8 cellular contexts compared by ENCODE assay signal in the genomic region with DNA sequence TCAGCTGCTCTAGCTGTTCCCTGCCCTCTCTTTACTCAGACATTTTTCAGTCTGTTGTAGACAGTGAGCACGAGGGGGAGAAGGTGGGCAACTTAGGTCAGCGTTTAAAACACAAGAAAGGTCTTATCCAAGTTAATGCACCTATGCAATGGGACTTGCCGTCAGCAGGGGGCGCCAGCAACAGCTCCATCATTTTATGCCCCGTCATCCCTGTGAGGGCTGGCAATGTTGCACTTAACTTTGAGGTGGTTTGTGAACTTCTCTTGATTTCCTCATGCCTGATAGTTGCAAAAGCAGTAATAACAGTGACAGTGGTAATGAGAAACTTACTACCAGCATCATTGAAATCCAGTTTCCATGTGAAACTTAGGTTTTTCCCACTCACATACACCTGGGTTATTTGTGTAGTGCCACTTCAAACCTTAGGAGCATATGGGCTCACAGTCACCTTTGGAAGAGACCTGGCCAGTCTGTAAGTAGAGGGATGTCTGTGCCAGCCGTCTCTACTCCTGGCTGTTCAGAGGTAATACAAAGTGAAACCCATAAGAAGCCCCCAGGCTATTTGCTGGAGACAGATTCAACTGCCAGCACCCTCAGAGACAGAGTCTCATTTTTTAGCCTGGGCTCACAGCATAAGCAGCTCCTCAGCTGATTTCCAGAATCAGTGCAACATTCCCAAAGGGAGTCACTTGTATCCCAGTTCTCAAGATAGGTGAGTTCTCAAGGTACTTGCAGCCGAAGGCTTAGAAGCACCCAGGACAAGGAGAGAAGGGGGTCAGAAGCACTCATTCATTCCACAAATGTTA. TPM values are rescaled to one million over a fixed set of nuclear protein-coding genes. Genes with fewer than 3 reads are reported as not detected.
DNase-seq lines count a peak whose midpoint lies in the region; ATAC-seq and TF ChIP-seq lines count a peak whose summit lies in the region.

No MANE protein-coding gene starts in this region.

- H3K14ac ChIP-seq in H9 (ENCODE audit: insufficient read depth, low read length): no peak overlapping the region

- H3K27me3 ChIP-seq in H9 (ENCODE audit: insufficient read depth, low read length) (no peaks in the 10 kb centered on the region), mesendoderm (ENCODE audit: insufficient read depth, low read length, poor library complexity) (no peaks in the 10 kb centered on the region)

- H3K9me3 Mint-ChIP-seq in H9: no peaks in the 10 kb centered on the region
- no peaks in the 10 kb centered on the region for H3K9me3 Mint-ChIP-seq in activated CD8-positive, alpha-beta T cell treated with anti-CD3 and anti-CD28 coated beads for 36 hours

- peaks cover 16 to 21% of the 10 kb centered on the region in 2 experiments for H3K4me1 Mint-ChIP-seq in H9
- peaks cover 22% of the 10 kb centered on the region for H3K4me1 Mint-ChIP-seq in activated CD8-positive, alpha-beta T cell treated with anti-CD3 and anti-CD28 coated beads for 36 hours (ENCODE audit: low read depth)

- no peak overlapping the region; the same call in 1 of the 2 replicates for H3K4ac ChIP-seq in H9 (ENCODE audit: low read depth, low read length)
- no peak overlapping the region for H3K4ac ChIP-seq in mesendoderm (ENCODE audit: low read depth, low read length)

- H3K79me1 ChIP-seq in H9 (ENCODE audit: insufficient read depth, low read depth, low read length, poor library complexity, severe bottlenecking) (no peaks in the 10 kb centered on the region), mesendoderm (ENCODE audit: low read length) (no peaks in the 10 kb centered on the region)

- H2AK5ac ChIP-seq in H9 (ENCODE audit: insufficient read length, low read length) (no peak overlapping the region), mesendoderm (ENCODE audit: low read length) (peak overlapping the region; percentile 25)

- WGBS in H9 (ENCODE audit: extremely low coverage, insufficient read length, low lambda C conversion rate): no CpG with 5 or more reads among the region's 7 CpGs
- no CpG with 5 or more reads among the region's 7 CpGs for WGBS in mesendoderm (ENCODE audit: extremely low coverage, insufficient coverage, low lambda C conversion rate)

- peaks cover 37 to 86% (median 47%) of the 10 kb centered on the region in 3 experiments for H3K36me3 Mint-ChIP-seq in H9 (ENCODE audit: insufficient read depth in 1 of 3, low read depth in 3 of 3)
- H3K36me3 Mint-ChIP-seq in activated CD8-positive, alpha-beta T cell treated with anti-CD3 and anti-CD28 coated beads for 36 hours (ENCODE audit: low read depth): peaks cover 44% of the 10 kb centered on the region

- intact Hi-C loops in activated CD8-positive, alpha-beta T cell treated with anti-CD3 and anti-CD28 coated beads for 36 hours (cut with micrococcal nuclease): no loop called here

- ATAC-seq in activated CD8-positive, alpha-beta T cell treated with anti-CD3 and anti-CD28 coated beads for 36 hours: peak; percentile 80
- ATAC-seq in GM19324 (IDR thresholded peaks at IDR 0.05; ENCODE audit: low FRiP score, unreplicated experiment): no peak

- no peaks in the 10 kb centered on the region for H3K27me3 Mint-ChIP-seq in H9 (ENCODE audit: low read depth)
- H3K27me3 Mint-ChIP-seq in activated CD8-positive, alpha-beta T cell treated with anti-CD3 and anti-CD28 coated beads for 36 hours: no peaks in the 10 kb centered on the region

- no peak overlapping the region for H3K27ac ChIP-seq in H9 (ENCODE audit: insufficient read length, low read depth, low read length)
- H3K27ac ChIP-seq in mesendoderm (ENCODE audit: low read depth, low read length): no peak overlapping the region

- no peak overlapping the region for H2AFZ ChIP-seq in H9 (ENCODE audit: low read length)

- H3K4me2 ChIP-seq in H9 (ENCODE audit: insufficient read depth, insufficient read length, low read length) (no peak overlapping the region), mesendoderm (ENCODE audit: low read length) (no peak overlapping the region)

- H4K5ac ChIP-seq in H9 (ENCODE audit: insufficient read length, low read depth, low read length) (no peak overlapping the region), mesendoderm (ENCODE audit: low read length) (no peak overlapping the region)

- no peak overlapping the region for H3T11ph ChIP-seq in H9 (ENCODE audit: low read length)

- H2BK120ac ChIP-seq in H9 (ENCODE audit: low read depth, low read length, poor library complexity, severe bottlenecking): no peak overlapping the region
- no peak overlapping the region for H2BK120ac ChIP-seq in mesendoderm (ENCODE audit: low read depth, low read length)

- CTCF ChIA-PET in activated CD8-positive, alpha-beta T cell treated with anti-CD3 and anti-CD28 coated beads for 36 hours (lab: Charles Lee): interaction anchor here (0.8 to 30.6 kb wide), 22 partner anchors 8 to 163 kb away, joined by 3 to 1008 read pairs (median 6); partner anchors contain the start of gene ID1

- H4K8ac ChIP-seq in H9 (replicated peaks; ENCODE audit: insufficient read length, low read depth, low read length): no peak overlapping the region
- H4K8ac ChIP-seq in mesendoderm (ENCODE audit: low read depth, low read length): no peak overlapping the region

- H3K36me3 ChIP-seq in mesendoderm (ENCODE audit: control insufficient read depth, insufficient read depth, low read length): peaks cover 14% of the 10 kb centered on the region

- H3K9ac ChIP-seq in H9 (ENCODE audit: extremely low read depth, insufficient read length, low read length) (no peak overlapping the region), mesendoderm (ENCODE audit: low read length) (peak overlapping the region; percentile 45)

- DNase-seq in COLO668 (lab: John Stamatoyannopoulos, UW; ENCODE audit: unreplicated experiment) (peak; percentile 63), H9 (peak; percentile 82), NCI-H774 (lab: John Stamatoyannopoulos, UW) (peak; percentile 56), mesendoderm (peak; percentile 89)
- DNase-seq in activated CD8-positive, alpha-beta T cell treated with anti-CD3 and anti-CD28 coated beads for 36 hours: peak; percentile 88
- DNase-seq in effector CD4-positive, alpha-beta T cell: peak; percentile 69
- DNase-seq in stimulated activated CD8-positive, alpha-beta memory T cell treated with anti-CD3 and anti-CD28 coated beads, Interleukin-2, amount 100 ng/mL, for 48 hours (ENCODE audit: low read depth in 2 of 2): peak; percentile 58 to 62

- H2BK15ac ChIP-seq in H9 (ENCODE audit: low read depth, low read length): no peak overlapping the region
- no peak overlapping the region for H2BK15ac ChIP-seq in mesendoderm (replicated peaks; ENCODE audit: low read depth)

- H4K20me1 ChIP-seq in H9 (ENCODE audit: control insufficient read depth, insufficient read depth, insufficient read length): no peaks in the 10 kb centered on the region

- no peaks in the 10 kb centered on the region for H3K79me2 ChIP-seq in H9 (ENCODE audit: insufficient read depth, low read length)
- no peaks in the 10 kb centered on the region for H3K79me2 ChIP-seq in mesendoderm (ENCODE audit: control insufficient read depth, insufficient read depth, low read length)

- no peak overlapping the region for H3K4me3 ChIP-seq in mesendoderm (ENCODE audit: low read length)

- TF ChIP-seq CTCF in H9 (conservative IDR thresholded peaks at IDR 0.05): peak; percentile 100
- peak; percentile 95 for TF ChIP-seq CTCF in activated CD8-positive, alpha-beta T cell treated with anti-CD3 and anti-CD28 coated beads for 36 hours (IDR thresholded peaks at IDR 0.05)

- no peaks in the 10 kb centered on the region for H3K9me3 ChIP-seq in H9 (ENCODE audit: control insufficient read depth, low read depth, low read length)

- no peak overlapping the region for H2BK5ac ChIP-seq in H9 (ENCODE audit: insufficient read length, low read length)
- H2BK5ac ChIP-seq in mesendoderm (ENCODE audit: low read length): peak overlapping the region; percentile 54

- no peak overlapping the region for H4K91ac ChIP-seq in H9 (ENCODE audit: insufficient read length, low read depth, low read length)

- H3K4me3 Mint-ChIP-seq in H9: no peak overlapping the region; a peak in 1 of 5 replicates
- H3K4me3 Mint-ChIP-seq in activated CD8-positive, alpha-beta T cell treated with anti-CD3 and anti-CD28 coated beads for 36 hours: no peak overlapping the region

- H2BK12ac ChIP-seq in H9 (ENCODE audit: insufficient read length, low read depth, low read length): no peak overlapping the region

- H3K4me1 ChIP-seq in H9 (ENCODE audit: insufficient read depth, low read length): no peaks in the 10 kb centered on the region
- H3K4me1 ChIP-seq in mesendoderm (ENCODE audit: control insufficient read depth, low read depth, low read length): peaks cover 2% of the 10 kb centered on the region

- H3K18ac ChIP-seq in H9 (ENCODE audit: insufficient read length, low read depth, low read length) (no peak overlapping the region), mesendoderm (ENCODE audit: low read length) (peak overlapping the region; percentile 40)

- H3K27ac Mint-ChIP-seq in H9: peak overlapping the region; percentile 86 to 99 (median 87); a peak in 6 of 7 replicates
- peak overlapping the region; percentile 76 for H3K27ac Mint-ChIP-seq in activated CD8-positive, alpha-beta T cell treated with anti-CD3 and anti-CD28 coated beads for 36 hours

- H3K56ac ChIP-seq in H9 (ENCODE audit: insufficient read length, low read depth, low read length): no peak overlapping the region
- H3K56ac ChIP-seq in mesendoderm (ENCODE audit: low read length): peak overlapping the region; percentile 75

- H3K23me2 ChIP-seq in H9 (ENCODE audit: insufficient read length, low read depth, low read length, poor library complexity, severe bottlenecking): no peaks in the 10 kb centered on the region

- POLR2A ChIA-PET in activated CD8-positive, alpha-beta T cell treated with anti-CD3 and anti-CD28 coated beads for 36 hours (lab: Charles Lee): interaction anchor here (0.6 to 1.9 kb wide), 7 partner anchors 9 to 104 kb away, joined by 3 to 9 read pairs (median 4); no protein-coding TSS in a partner anchor

- H3K23ac ChIP-seq in H9 (ENCODE audit: insufficient read length, low read depth, low read length): no peak overlapping the region
- no peak overlapping the region for H3K23ac ChIP-seq in mesendoderm (ENCODE audit: low read length)

- H2BK20ac ChIP-seq in H9 (ENCODE audit: low read depth, low read length, poor library complexity, severe bottlenecking): no peak overlapping the region

RNA-seq across cellular contexts. Expression of gene ID1, which starts 44.8 kb away (rescaled TPM):
- total RNA-seq in H9 (2021): 355 and 360 TPM in 2 replicates
- under 1 TPM; 0.41 to 0.54 TPM for total RNA-seq in activated CD8-positive, alpha-beta T cell treated with anti-CD3 and anti-CD28 coated beads for 36 hours
- polyA plus RNA-seq in mesendoderm (2013, experiment 1 of 2): 298 TPM
- 282 TPM for polyA plus RNA-seq in mesendoderm (2013, experiment 2 of 2)

RNA-seq across cellular contexts. Expression of gene HM13, which starts 46.1 kb away (rescaled TPM):
- total RNA-seq in H9 (2021): 162 and 169 TPM in 2 replicates
- 10 to 100 TPM; 91.6 to 95.5 TPM for total RNA-seq in activated CD8-positive, alpha-beta T cell treated with anti-CD3 and anti-CD28 coated beads for 36 hours
- polyA plus RNA-seq in mesendoderm (2013, experiment 1 of 2): 135 TPM
- 133 TPM for polyA plus RNA-seq in mesendoderm (2013, experiment 2 of 2)

Comparison
In these comparisons a context has a peak if more than half of its experiments do, and no peak if none do; other contexts are left out.
1. RNA of gene ID1, which starts 44.8 kb away (total RNA-seq): 355 to 360 TPM in H9; 0.41 to 0.54 TPM in activated CD8-positive, alpha-beta T cell treated with anti-CD3 and anti-CD28 coated beads for 36 hours; every median in the first group is over 100 times any median in the second.
2. Peak in every context shown above with its lines, with median percentiles within 50 percentile points of each other: DNase-seq.